In the genomic region with DNA sequence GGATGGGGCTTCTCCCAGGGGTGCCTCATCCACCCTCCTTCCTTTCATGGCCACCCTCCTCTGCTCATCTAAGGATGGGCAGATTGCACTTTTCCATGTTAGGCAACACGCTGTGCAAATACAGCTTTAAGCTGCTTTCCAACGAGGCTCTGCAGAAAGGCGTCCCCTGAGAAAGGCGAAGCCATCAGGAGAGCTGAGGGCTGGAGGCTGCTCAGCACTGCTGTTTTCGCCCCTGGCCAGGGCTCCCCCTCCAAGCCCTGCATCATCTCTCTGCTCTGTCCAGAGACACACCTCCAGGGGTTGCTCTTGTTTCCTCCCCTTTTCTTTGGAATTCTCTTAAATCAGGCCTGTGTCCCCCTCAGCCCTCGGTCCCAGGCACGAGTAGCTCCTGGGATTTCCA, we compare ENCODE assay signal across 31 cellular contexts.
"Had no signal": no experiment of that assay in that cellular context is flagged by ENCODE, and none has a peak within 500 bp of the region (broad histone marks: within the 10 kb centered on the region; RNA-seq: fewer than 3 reads in every experiment).

No MANE protein-coding gene starts in this region.

- H3K36me3 ChIP-seq: cardiac muscle cell, Peyer's patch had no signal

- H3K27me3 ChIP-seq: cardiac muscle cell, Peyer's patch had no signal

- DNase-seq: activated B cell treated with CpG ODN at 0.5 μM for 24 hours; activated CD4-positive, alpha-beta memory T cell treated with anti-CD3 and anti-CD28 coated beads for 36 hours; activated CD4-positive, alpha-beta T cell treated with anti-CD3 and anti-CD28 coated beads for 4 hours; activated CD4-positive, alpha-beta T cell treated with anti-CD3 and anti-CD28 coated beads, Interleukin-2, amount 50 U/mL, for 1 hour; activated CD4-positive, CD25-positive, alpha-beta regulatory T cell treated with anti-CD3 and anti-CD28 coated beads, Interleukin-2, amount 50 U/mL, for 72 hours; activated CD8-positive, alpha-beta memory T cell treated with anti-CD3 and anti-CD28 coated beads for 24 hours; activated CD8-positive, alpha-beta memory T cell treated with anti-CD3 and anti-CD28 coated beads, Interleukin-2, amount 10 ng/mL, durations not matched to agents 7 days and 5 days; activated CD8-positive, alpha-beta memory T cell treated with anti-CD3 and anti-CD28 coated beads, Interleukin-2, amount 50 U/mL, for 48 hours; activated effector memory CD4-positive, alpha-beta T cell treated with Interleukin-2 at 50 U/mL for 16 hours; activated naive CD4-positive, alpha-beta T cell treated with anti-CD3 and anti-CD28 coated beads, Interleukin-2, amount 50 U/mL, for 16 hours; activated naive CD8-positive, alpha-beta T cell treated with anti-CD3 and anti-CD28 coated beads for 36 hours; activated T-cell treated with anti-CD3 and anti-CD28 coated beads, Interleukin-2, amount 50 U/mL, for 48 hours; amniotic stem cell; aorta; NCI-H1092 treated with DMSO at 0.1 percent for 48 hours; NCI-H146; NCI-H187; NCI-H2029 treated with DMSO at 0.1 percent for 48 hours; NCI-H226; NCI-H446 treated with DMSO at 0.1 percent for 48 hours; NCI-H524; PC-3; Peyer's patch; RPMI8226; SW 1271; T-helper 1 cell; T-helper 2 cell; T-helper 9 cell had no signal

- H3K27ac ChIP-seq: cardiac muscle cell, Peyer's patch, VCaP had no signal

- H3K9me3 ChIP-seq: Peyer's patch had no signal

- ATAC-seq: activated CD8-positive, alpha-beta memory T cell treated with anti-CD3 and anti-CD28 coated beads, Interleukin-2, amount 10 ng/mL, durations not matched to agents 7 days and 5 days; K562; PC-3 had no signal

- H3K4me3 ChIP-seq: cardiac muscle cell, K562, Peyer's patch had no signal

- H3K4me1 ChIP-seq: Peyer's patch had no signal
